8 cellular contexts compared by ENCODE assay signal in genomic region chr13:44373601-44374347, GRCh38. TPM values are rescaled to one million over a fixed set of nuclear protein-coding genes. Genes with fewer than 3 reads are reported as not detected.
A peak's percentile ranks its signal among the peaks of the same experiment; 100 is the strongest.
DNase-seq lines count a peak whose midpoint lies in the region; ATAC-seq and TF ChIP-seq lines count a peak whose summit lies in the region.

Gene SERP2, plus strand, starts transcription at chr13:44373824. Its CDS starts 202 bp downstream, at chr13:44374026.

- H3K4me3 Mint-ChIP-seq in IgD-negative memory B cell, result peak within 1 kb of the TSS in 3 of 4 donors; percentile 9 to 60 (median 32)

- H3K27ac ChIP-seq in stomach, result peak within 1 kb of the TSS; percentile 55 to 88 (median 75)

- TF ChIP-seq EP300 in stomach (IDR thresholded peaks at IDR 0.05), result no peak

- H3K36me3 Mint-ChIP-seq in IgD-negative memory B cell, result peaks cover 2% of the 10 kb centered on the region

- DNase-seq in ACHN (peak; percentile 8), cerebellum (ENCODE audit: low spot score) (peak; percentile 73), left kidney (ENCODE audit: low read depth, low spot score) (peak; percentile 91), stomach (no peak), NCI-H748 treated with DMSO at 0.1 percent for 48 hours (lab: John Stamatoyannopoulos, UW) (no peak)

- no peak for ATAC-seq in HG03280 (IDR thresholded peaks at IDR 0.05; ENCODE audit: unreplicated experiment)
- ATAC-seq in HG02610 (IDR thresholded peaks at IDR 0.05; ENCODE audit: unreplicated experiment), result no peak

- peaks cover 0 to 5% (median 3%) of the 10 kb centered on the region in 3 donors for H3K4me1 Mint-ChIP-seq in IgD-negative memory B cell

- peaks cover 0 to 4% (median 0%) of the 10 kb centered on the region in 3 donors for H3K9me3 Mint-ChIP-seq in IgD-negative memory B cell

- in situ Hi-C loops in ACHN (cut with HindIII; ENCODE audit: low pct_ligation_motif_present, low pct_unique_long_range_greater_than_20kb, low sequenced_read_pairs), result no loop called here

- H3K27ac Mint-ChIP-seq in IgD-negative memory B cell, result no peak within 1 kb of the TSS

- peaks cover 0 to 13% (median 0%) of the 10 kb centered on the region in 3 donors for H3K27me3 ChIP-seq in stomach

- peaks cover 16 to 57% (median 39%) of the 10 kb centered on the region in 4 donors for H3K4me1 ChIP-seq in stomach

- no peaks in the 10 kb centered on the region for H3K9me3 ChIP-seq in stomach

- H3K4me3 ChIP-seq in stomach, result peak within 1 kb of the TSS; percentile 53 to 68 (median 64)

- intact Hi-C loops in stomach (cut with DNase I; ENCODE audit: low total_unique reads), result no loop called here

- TF ChIP-seq POLR2A in stomach (IDR thresholded peaks at IDR 0.05), result no peak

- TF ChIP-seq CTCF in stomach (IDR thresholded peaks at IDR 0.05), result no peak

- H3K36me3 ChIP-seq in stomach, result no peaks in the 10 kb centered on the region

- 1 to 3% (median 1%) methylated on average over 20 to 82 of the region's 83 CpGs for WGBS in stomach, 5 donors

- H3K27me3 Mint-ChIP-seq in IgD-negative memory B cell, result peaks cover 24% of the 10 kb centered on the region

RNA-seq across cellular contexts. Expression of gene SERP2, which starts in this region (rescaled TPM):
- polyA plus RNA-seq in IgD-negative memory B cell (not detected), stomach (10 to 100 TPM in 1 of 3 donors, 1 to 10 TPM in 2; 9.3 to 11.0 (median 9.5) TPM)
- total RNA-seq in cerebellum (17.1 TPM), stomach (100 to 1,000 TPM in 1 of 5 donors, 1 to 10 TPM in 3, not detected in 1; 1.0 to 255 (median 4.3) TPM)

Comparison
In these comparisons a context has a peak if more than half of its experiments do, and no peak if none do; other contexts are left out.
1. RNA of gene SERP2 (polyA plus RNA-seq): 9.3 to 11.0 TPM in stomach; not detected in IgD-negative memory B cell (single experiment); every median in the first group is over 10 times any median in the second.
2. DNase-seq: peak in ACHN (single experiment), cerebellum (single experiment) and left kidney (single experiment); none in stomach (single experiment) and NCI-H748 treated with DMSO at 0.1 percent for 48 hours (single experiment).